20 cellular contexts compared by ENCODE assay signal in the genomic region with DNA sequence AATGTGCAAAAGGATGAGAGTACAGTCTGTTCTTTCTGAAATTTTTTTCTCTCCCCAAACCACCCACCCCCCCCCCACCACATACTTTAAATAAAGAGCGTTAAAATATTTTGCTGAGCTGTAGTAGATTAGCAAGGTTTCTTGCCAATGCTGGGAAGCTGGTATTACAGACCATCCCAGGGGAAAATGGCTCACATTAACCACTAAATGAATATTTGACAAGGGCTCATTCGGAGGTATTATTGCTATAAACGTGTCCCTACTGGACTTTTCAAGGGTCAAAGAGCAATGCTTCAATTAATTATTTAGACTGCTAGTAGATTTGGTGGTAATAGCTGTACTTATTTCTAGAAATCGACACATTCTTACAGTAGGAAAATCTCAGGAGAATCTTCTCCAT. TPM values are rescaled to one million over a fixed set of nuclear protein-coding genes. Genes with fewer than 3 reads are reported as not detected.
DNase-seq lines count a peak whose midpoint lies in the region; ATAC-seq and TF ChIP-seq lines count a peak whose summit lies in the region.
"Had no signal": no experiment of that assay in that cellular context is flagged by ENCODE, and none has a peak within 500 bp of the region (broad histone marks: within the 10 kb centered on the region; RNA-seq: fewer than 3 reads in every experiment).

No MANE protein-coding gene starts in this region.

- H3K27ac Mint-ChIP-seq in HFFc6 = no peak overlapping the region
- H3K27ac Mint-ChIP-seq: activated naive CD4-positive, alpha-beta T cell treated with anti-CD3 and anti-CD28 coated beads, Interleukin-2, amount 50 U/mL, for 24 hours; B cell had no signal

- DNase-seq in epithelial cell of esophagus (ENCODE audit: low read depth) (peak; percentile 15), prostate gland (ENCODE audit: low spot score) (no peak), HFFc6 (no peak)
- DNase-seq: activated CD4-positive, alpha-beta T cell treated with anti-CD3 and anti-CD28 coated beads, Interleukin-2, amount 50 U/mL, for 4 hours; activated T-cell treated with anti-CD3 and anti-CD28 coated beads, Interleukin-2, amount 50 U/mL, for 1 hour; effector memory CD4-positive, alpha-beta T cell; KG1; NCI-H1105; PC-9; stimulated activated CD4-positive, alpha-beta T cell treated with anti-CD3 and anti-CD28 coated beads, Interleukin-2, amount 100 ng/mL, for 24 hours had no signal

- no peak for TF ChIP-seq POLR2A in prostate gland (IDR thresholded peaks at IDR 0.05)

- H3K27me3 Mint-ChIP-seq in HFFc6 (ENCODE audit: insufficient read depth) = peaks cover 43% of the 10 kb centered on the region

- no peaks in the 10 kb centered on the region for H3K79me2 ChIP-seq in OCI-LY3 (ENCODE audit: low read length)

- H3K36me3 Mint-ChIP-seq in HFFc6 (ENCODE audit: low read depth) = no peaks in the 10 kb centered on the region

- H3K9ac ChIP-seq in HUES48 (ENCODE audit: low read depth, low read length) (peak overlapping the region; percentile 94), OCI-LY3 (ENCODE audit: low read length) (no peak overlapping the region)

- peak overlapping the region; percentile 84 for H3K4me2 ChIP-seq in OCI-LY3 (ENCODE audit: low read length)
- H3K4me2 ChIP-seq: PC-9 had no signal

- ATAC-seq in HG02642 (IDR thresholded peaks at IDR 0.05; ENCODE audit: poor library complexity, unreplicated experiment) (no peak), GM19328 (IDR thresholded peaks at IDR 0.05; ENCODE audit: unreplicated experiment) (no peak)
- ATAC-seq: left lobe of liver had no signal

- no peaks in the 10 kb centered on the region for H4K20me1 ChIP-seq in OCI-LY3 (ENCODE audit: insufficient read depth, low read length)

- TF ChIP-seq CTCF in OCI-LY3 (IDR thresholded peaks at IDR 0.05; ENCODE audit: low read depth, low read length) (no peak), epithelial cell of esophagus (IDR thresholded peaks at IDR 0.05; ENCODE audit: insufficient read depth, low read depth, low read length, missing control alignments) (no peak), prostate gland (IDR thresholded peaks at IDR 0.05) (no peak), HFFc6 (IDR thresholded peaks at IDR 0.05) (no peak)

- H3K9me3 ChIP-seq in HUES48 (ENCODE audit: control insufficient read depth, insufficient read depth, low read length) (no peaks in the 10 kb centered on the region), OCI-LY3 (ENCODE audit: insufficient read depth, low read length) (no peaks in the 10 kb centered on the region), prostate gland (no peaks in the 10 kb centered on the region)

- H3K4me1 ChIP-seq in HUES48 (ENCODE audit: control insufficient read depth, insufficient read depth, low read length) (peaks cover 51% of the 10 kb centered on the region), OCI-LY3 (ENCODE audit: low read length) (peaks cover 9% of the 10 kb centered on the region), prostate gland (replicated peaks) (no peaks in the 10 kb centered on the region)

- WGBS in prostate gland = 9% methylated on average over 4 of the region's 4 CpGs

- peak overlapping the region; percentile 100 for H3K27ac ChIP-seq in HUES48 (ENCODE audit: low read depth, low read length)
- no peak overlapping the region for H3K27ac ChIP-seq in OCI-LY3 (ENCODE audit: low read length)
- H3K27ac ChIP-seq in prostate gland = peak overlapping the region; percentile 70 to 82
- H3K27ac ChIP-seq: PC-9 had no signal

- H2AFZ ChIP-seq in OCI-LY3 (ENCODE audit: low read depth, low read length) = no peak overlapping the region
- H2AFZ ChIP-seq: PC-9 had no signal

- no peak overlapping the region for H3K4me3 Mint-ChIP-seq in HFFc6
- H3K4me3 Mint-ChIP-seq: activated naive CD4-positive, alpha-beta T cell treated with anti-CD3 and anti-CD28 coated beads, Interleukin-2, amount 50 U/mL, for 24 hours; B cell had no signal

- peak overlapping the region; percentile 99 for H3K4me3 ChIP-seq in HUES48 (ENCODE audit: low read depth, low read length)
- H3K4me3 ChIP-seq in OCI-LY3 (ENCODE audit: low read length) = no peak overlapping the region
- H3K4me3 ChIP-seq in epithelial cell of esophagus (ENCODE audit: low read length) = peak overlapping the region; percentile 75
- H3K4me3 ChIP-seq in prostate gland = no peak overlapping the region
- H3K4me3 ChIP-seq: PC-9 had no signal

- H3K27me3 ChIP-seq in HUES48 (ENCODE audit: control insufficient read depth, insufficient read depth, low read length) = no peaks in the 10 kb centered on the region
- peaks cover 6% of the 10 kb centered on the region; the same call in 1 of the 2 replicates for H3K27me3 ChIP-seq in OCI-LY3 (ENCODE audit: low read depth, low read length)
- H3K27me3 ChIP-seq in prostate gland (replicated peaks; ENCODE audit: insufficient read depth) = peaks cover 9% of the 10 kb centered on the region

- H3K4me1 Mint-ChIP-seq in HFFc6 (ENCODE audit: low read depth) = no peaks in the 10 kb centered on the region
- H3K4me1 Mint-ChIP-seq: activated naive CD4-positive, alpha-beta T cell treated with anti-CD3 and anti-CD28 coated beads, Interleukin-2, amount 50 U/mL, for 24 hours had no signal

- intact Hi-C loops in prostate gland (cut with DNase I) = no loop called here

- H3K36me3 ChIP-seq in HUES48 (ENCODE audit: control insufficient read depth, insufficient read depth, low read length) (peaks cover 29% of the 10 kb centered on the region), OCI-LY3 (replicated peaks; ENCODE audit: low read depth, low read length) (no peaks in the 10 kb centered on the region), prostate gland (no peaks in the 10 kb centered on the region)

- no peaks in the 10 kb centered on the region for H3K9me3 Mint-ChIP-seq in HFFc6

RNA-seq across cellular contexts. Expression of gene SOX2, which starts 5.2 kb away (rescaled TPM):
- 10 to 100 TPM; 10.5 to 17.8 TPM for total RNA-seq in prostate gland
- total RNA-seq in HFFc6 (2021; fragmentation: NEBNext Ultra II Directional; extraction: Animal tissue kit (Norgen Biotek cat#: 25700)) = not detected
- total RNA-seq: B cell, fibroblast of villous mesenchyme, NCI-H460, omental fat pad, PC-9 had no signal

Comparison
In these comparisons a context has a peak if more than half of its experiments do, and no peak if none do; other contexts are left out.
1. H3K4me3 ChIP-seq: peak in HUES48 (single experiment) and epithelial cell of esophagus (single experiment); none in OCI-LY3 (single experiment) and prostate gland (0 of 2).
2. RNA of gene SOX2, which starts 5.2 kb away (total RNA-seq): 10.5 to 17.8 TPM in prostate gland; not detected in HFFc6; every median in the first group is over 10 times any median in the second.